In genomic region chr1:218526198-218526580, GRCh38 we compare ENCODE assay signal across 20 cellular contexts.
"Had no signal": no experiment of that assay in that cellular context is flagged by ENCODE, and none has a peak within 500 bp of the region (broad histone marks: within the 10 kb centered on the region; RNA-seq: fewer than 3 reads in every experiment).

No MANE protein-coding gene starts in this region.

- ATAC-seq: activated CD4-positive, CD25-positive, alpha-beta regulatory T cell treated with anti-CD3 and anti-CD28 coated beads, Interleukin-2, amount 50 U/mL, for 24 hours; activated CD8-positive, alpha-beta T cell treated with anti-CD3 and anti-CD28 coated beads for 36 hours had no signal

- DNase-seq: activated CD4-positive, alpha-beta T cell treated with anti-CD3 and anti-CD28 coated beads for 4 hours; activated CD8-positive, alpha-beta memory T cell treated with anti-CD3 and anti-CD28 coated beads, Interleukin-2, amount 50 U/mL, for 4 hours; activated CD8-positive, alpha-beta T cell treated with anti-CD3 and anti-CD28 coated beads for 36 hours; activated naive CD4-positive, alpha-beta T cell treated with anti-CD3 and anti-CD28 coated beads, Interleukin-2, amount 50 U/mL, for 16 hours; activated naive CD8-positive, alpha-beta T cell treated with anti-CD3 and anti-CD28 coated beads, Interleukin-2, amount 10 ng/mL, durations not matched to agents 7 days and 5 days; adrenal gland; anterior cingulate cortex; Kasumi-1; KBM-7; NCI-H1048; NCI-H1694; NCI-H2029; NCI-H2227 treated with DMSO at 0.1 percent for 48 hours; NCI-H446 treated with DMSO at 0.1 percent for 48 hours; NCI-H526; SHP77 had no signal

- H3K4me3 ChIP-seq: adrenal gland, breast epithelium had no signal

- H3K36me3 ChIP-seq: adrenal gland, breast epithelium had no signal

- H3K4me1 Mint-ChIP-seq: activated naive CD8-positive, alpha-beta T cell treated with anti-CD3 and anti-CD28 coated beads, Interleukin-2, amount 10 ng/mL, durations not matched to agents 7 days and 5 days had no signal

- H3K36me3 Mint-ChIP-seq: activated naive CD8-positive, alpha-beta T cell treated with anti-CD3 and anti-CD28 coated beads, Interleukin-2, amount 10 ng/mL, durations not matched to agents 7 days and 5 days had no signal

- H3K9me3 Mint-ChIP-seq: activated CD8-positive, alpha-beta T cell treated with anti-CD3 and anti-CD28 coated beads for 36 hours; activated naive CD8-positive, alpha-beta T cell treated with anti-CD3 and anti-CD28 coated beads, Interleukin-2, amount 10 ng/mL, durations not matched to agents 7 days and 5 days; T-helper 1 cell treated with Interleukin-12 subunit alpha and Interleukin-12 subunit beta and Interleukin-4 antibody, amounts not matched to agents 30 μg/mL and 1 μg/mL, for 36 hours had no signal

- H3K4me3 Mint-ChIP-seq: activated CD8-positive, alpha-beta T cell treated with anti-CD3 and anti-CD28 coated beads for 36 hours; activated naive CD8-positive, alpha-beta T cell treated with anti-CD3 and anti-CD28 coated beads, Interleukin-2, amount 10 ng/mL, durations not matched to agents 7 days and 5 days; T-helper 1 cell treated with Interleukin-12 subunit alpha and Interleukin-12 subunit beta and Interleukin-4 antibody, amounts not matched to agents 30 μg/mL and 1 μg/mL, for 36 hours had no signal

- FAIRE-seq: RCC 7860 had no signal

- H3K27me3 ChIP-seq: adrenal gland, breast epithelium had no signal

- H3K27ac Mint-ChIP-seq: activated CD8-positive, alpha-beta T cell treated with anti-CD3 and anti-CD28 coated beads for 36 hours; activated naive CD8-positive, alpha-beta T cell treated with anti-CD3 and anti-CD28 coated beads, Interleukin-2, amount 10 ng/mL, durations not matched to agents 7 days and 5 days; T-helper 1 cell treated with Interleukin-12 subunit alpha and Interleukin-12 subunit beta and Interleukin-4 antibody, amounts not matched to agents 30 μg/mL and 1 μg/mL, for 36 hours had no signal
